25 cellular contexts compared by ENCODE assay signal in genomic region chr7:7304705-7305475, GRCh38.
"Had no signal": no experiment of that assay in that cellular context is flagged by ENCODE, and none has a peak within 500 bp of the region (broad histone marks: within the 10 kb centered on the region; RNA-seq: fewer than 3 reads in every experiment).

No MANE protein-coding gene starts in this region.

- H3K9me3 Mint-ChIP-seq: memory B cell; nephron; stimulated activated naive B cell treated with anti-CD40 and anti-IgM and Interleukin-4, amounts not matched to agents 10 μg/mL and 1 μg/mL and 100 μg/mL, for 72 hours had no signal

- H3K27ac ChIP-seq: adrenal gland, ascending aorta, brain microvascular endothelial cell, esophagus muscularis mucosa, gastrocnemius medialis, pancreas, sigmoid colon, testis, vagina had no signal

- H3K36me3 ChIP-seq: adrenal gland, ascending aorta, brain microvascular endothelial cell, esophagus muscularis mucosa, gastrocnemius medialis, pancreas, sigmoid colon, vagina had no signal

- H3K27me3 Mint-ChIP-seq: activated naive CD8-positive, alpha-beta T cell had no signal

- H3K4me1 Mint-ChIP-seq: memory B cell; nephron; stimulated activated naive B cell treated with anti-CD40 and anti-IgM and Interleukin-4, amounts not matched to agents 10 μg/mL and 1 μg/mL and 100 μg/mL, for 72 hours had no signal

- H3K4me3 ChIP-seq: adrenal gland, ascending aorta, esophagus muscularis mucosa, gastrocnemius medialis, pancreas, sigmoid colon, testis, vagina had no signal

- ATAC-seq: gastrocnemius medialis; left cardiac atrium; pancreas; stimulated activated naive B cell treated with anti-CD40 and anti-IgM and Interleukin-4, amounts not matched to agents 10 μg/mL and 1 μg/mL and 100 μg/mL, for 72 hours; WTC11 had no signal

- H3K36me3 Mint-ChIP-seq: activated naive CD8-positive, alpha-beta T cell; memory B cell; stimulated activated naive B cell treated with anti-CD40 and anti-IgM and Interleukin-4, amounts not matched to agents 10 μg/mL and 1 μg/mL and 100 μg/mL, for 72 hours; WTC11 had no signal

- H3K4me3 Mint-ChIP-seq: activated naive CD8-positive, alpha-beta T cell; memory B cell; nephron; stimulated activated naive B cell treated with anti-CD40 and anti-IgM and Interleukin-4, amounts not matched to agents 10 μg/mL and 1 μg/mL and 100 μg/mL, for 72 hours; WTC11 had no signal

- H3K4me1 ChIP-seq: adrenal gland, ascending aorta, esophagus muscularis mucosa, gastrocnemius medialis, pancreas, sigmoid colon, testis, vagina had no signal

- DNase-seq: activated T-cell treated with anti-CD3 and anti-CD28 coated beads, Interleukin-2, amount 50 U/mL, for 1 hour; adrenal gland; brain microvascular endothelial cell; central memory CD4-positive, alpha-beta T cell; dermis blood vessel endothelial cell; effector CD8-positive, alpha-beta T cell; gastrocnemius medialis; head of caudate nucleus; left cardiac atrium; pancreas; retina; sigmoid colon; stimulated activated CD4-positive, alpha-beta T cell treated with anti-CD3 and anti-CD28 coated beads, Interleukin-2, amount 100 ng/mL, for 48 hours; stimulated activated CD8-positive, alpha-beta memory T cell treated with anti-CD3 and anti-CD28 coated beads, Interleukin-4, amount 100 ng/mL, for 48 hours; stimulated activated naive B cell treated with anti-CD40 and anti-IgM and Interleukin-4, amounts not matched to agents 10 μg/mL and 1 μg/mL and 100 μg/mL, for 72 hours; T-helper 9 cell; testis; trophoblast cell had no signal

- H3K27me3 ChIP-seq: adrenal gland, ascending aorta, brain microvascular endothelial cell, esophagus muscularis mucosa, gastrocnemius medialis, pancreas, sigmoid colon, testis, vagina had no signal

- H3K9me3 ChIP-seq: ascending aorta, esophagus muscularis mucosa, gastrocnemius medialis, pancreas, sigmoid colon, testis, vagina had no signal

- H3K27ac Mint-ChIP-seq: activated naive CD8-positive, alpha-beta T cell; memory B cell; nephron; stimulated activated naive B cell treated with anti-CD40 and anti-IgM and Interleukin-4, amounts not matched to agents 10 μg/mL and 1 μg/mL and 100 μg/mL, for 72 hours; WTC11 had no signal
